10 cellular contexts compared by ENCODE assay signal in genomic region chr3:44210967-44211366, GRCh38. TPM values are rescaled to one million over a fixed set of nuclear protein-coding genes. Genes with fewer than 3 reads are reported as not detected.
"Had no signal": no experiment of that assay in that cellular context is flagged by ENCODE, and none has a peak within 500 bp of the region (broad histone marks: within the 10 kb centered on the region; RNA-seq: fewer than 3 reads in every experiment).

No MANE protein-coding gene starts in this region.

- ATAC-seq: HepG2 had no signal

- DNase-seq: IMR-90, KBM-7, KG1 had no signal

- H3K9ac ChIP-seq: KMS-11 had no signal

- H3K4me2 ChIP-seq: KMS-11 had no signal

- FAIRE-seq: HepG2, HTR-8/SVneo had no signal

- H3K27ac ChIP-seq: HL-60, KMS-11 had no signal

RNA-seq across cellular contexts. Expression of gene TOPAZ1, which starts 30.7 kb away (rescaled TPM):
- total RNA-seq: HepG2, HT-29, HT1080, IMR-90 had no signal
- polyA plus RNA-seq: HepG2, IgD-negative memory B cell, IMR-90 had no signal
